1 cellular context compared by ENCODE assay signal in genomic region chr3:72388644-72389043, GRCh38.
TF ChIP-seq lines count a peak whose summit lies in the region.

No MANE protein-coding gene starts in this region.

TF ChIP-seq in K562, 482 proteins besides CTCF, POLR2A, EP300 and RAD21 (continued from another document):
- no peak for TF ChIP-seq USF1 (CRISPR knock-in tag; IDR thresholded peaks at IDR 0.05)
- no peak for TF ChIP-seq TEAD2 (tag; IDR thresholded peaks at IDR 0.05)
- no peak for TF ChIP-seq ZNF408 (CRISPR knock-in tag; IDR thresholded peaks at IDR 0.05; ENCODE audit: low read depth)
- TF ChIP-seq MEF2D (tag; conservative IDR thresholded peaks at IDR 0.05; ENCODE audit: low read depth) = no peak
- TF ChIP-seq, protein P1, sequence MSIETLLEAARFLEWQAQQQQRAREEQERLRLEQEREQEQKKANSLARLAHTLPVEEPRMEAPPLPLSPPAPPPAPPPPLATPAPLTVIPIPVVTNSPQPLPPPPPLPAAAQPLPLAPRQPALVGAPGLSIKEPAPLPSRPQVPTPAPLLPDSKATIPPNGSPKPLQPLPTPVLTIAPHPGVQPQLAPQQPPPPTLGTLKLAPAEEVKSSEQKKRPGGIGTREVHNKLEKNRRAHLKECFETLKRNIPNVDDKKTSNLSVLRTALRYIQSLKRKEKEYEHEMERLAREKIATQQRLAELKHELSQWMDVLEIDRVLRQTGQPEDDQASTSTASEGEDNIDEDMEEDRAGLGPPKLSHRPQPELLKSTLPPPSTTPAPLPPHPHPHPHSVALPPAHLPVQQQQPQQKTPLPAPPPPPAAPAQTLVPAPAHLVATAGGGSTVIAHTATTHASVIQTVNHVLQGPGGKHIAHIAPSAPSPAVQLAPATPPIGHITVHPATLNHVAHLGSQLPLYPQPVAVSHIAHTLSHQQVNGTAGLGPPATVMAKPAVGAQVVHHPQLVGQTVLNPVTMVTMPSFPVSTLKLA (conservative IDR thresholded peaks at IDR 0.05) = no peak
- no peak for TF ChIP-seq BRD4 (IDR thresholded peaks at IDR 0.05)
- TF ChIP-seq ZNF134 (CRISPR knock-in tag; conservative IDR thresholded peaks at IDR 0.05) = no peak
- TF ChIP-seq, protein P2, sequence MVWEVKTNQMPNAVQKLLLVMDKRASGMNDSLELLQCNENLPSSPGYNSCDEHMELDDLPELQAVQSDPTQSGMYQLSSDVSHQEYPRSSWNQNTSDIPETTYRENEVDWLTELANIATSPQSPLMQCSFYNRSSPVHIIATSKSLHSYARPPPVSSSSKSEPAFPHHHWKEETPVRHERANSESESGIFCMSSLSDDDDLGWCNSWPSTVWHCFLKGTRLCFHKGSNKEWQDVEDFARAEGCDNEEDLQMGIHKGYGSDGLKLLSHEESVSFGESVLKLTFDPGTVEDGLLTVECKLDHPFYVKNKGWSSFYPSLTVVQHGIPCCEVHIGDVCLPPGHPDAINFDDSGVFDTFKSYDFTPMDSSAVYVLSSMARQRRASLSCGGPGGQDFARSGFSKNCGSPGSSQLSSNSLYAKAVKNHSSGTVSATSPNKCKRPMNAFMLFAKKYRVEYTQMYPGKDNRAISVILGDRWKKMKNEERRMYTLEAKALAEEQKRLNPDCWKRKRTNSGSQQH (CRISPR knock-in tag; IDR thresholded peaks at IDR 0.05) = no peak
- no peak for TF ChIP-seq WHSC1 (IDR thresholded peaks at IDR 0.05; ENCODE audit: low read length)
- no peak for TF ChIP-seq EWSR1 (IDR thresholded peaks at IDR 0.05; ENCODE audit: borderline replicate concordance, low read depth, partially characterized antibody)
- TF ChIP-seq, protein P3, sequence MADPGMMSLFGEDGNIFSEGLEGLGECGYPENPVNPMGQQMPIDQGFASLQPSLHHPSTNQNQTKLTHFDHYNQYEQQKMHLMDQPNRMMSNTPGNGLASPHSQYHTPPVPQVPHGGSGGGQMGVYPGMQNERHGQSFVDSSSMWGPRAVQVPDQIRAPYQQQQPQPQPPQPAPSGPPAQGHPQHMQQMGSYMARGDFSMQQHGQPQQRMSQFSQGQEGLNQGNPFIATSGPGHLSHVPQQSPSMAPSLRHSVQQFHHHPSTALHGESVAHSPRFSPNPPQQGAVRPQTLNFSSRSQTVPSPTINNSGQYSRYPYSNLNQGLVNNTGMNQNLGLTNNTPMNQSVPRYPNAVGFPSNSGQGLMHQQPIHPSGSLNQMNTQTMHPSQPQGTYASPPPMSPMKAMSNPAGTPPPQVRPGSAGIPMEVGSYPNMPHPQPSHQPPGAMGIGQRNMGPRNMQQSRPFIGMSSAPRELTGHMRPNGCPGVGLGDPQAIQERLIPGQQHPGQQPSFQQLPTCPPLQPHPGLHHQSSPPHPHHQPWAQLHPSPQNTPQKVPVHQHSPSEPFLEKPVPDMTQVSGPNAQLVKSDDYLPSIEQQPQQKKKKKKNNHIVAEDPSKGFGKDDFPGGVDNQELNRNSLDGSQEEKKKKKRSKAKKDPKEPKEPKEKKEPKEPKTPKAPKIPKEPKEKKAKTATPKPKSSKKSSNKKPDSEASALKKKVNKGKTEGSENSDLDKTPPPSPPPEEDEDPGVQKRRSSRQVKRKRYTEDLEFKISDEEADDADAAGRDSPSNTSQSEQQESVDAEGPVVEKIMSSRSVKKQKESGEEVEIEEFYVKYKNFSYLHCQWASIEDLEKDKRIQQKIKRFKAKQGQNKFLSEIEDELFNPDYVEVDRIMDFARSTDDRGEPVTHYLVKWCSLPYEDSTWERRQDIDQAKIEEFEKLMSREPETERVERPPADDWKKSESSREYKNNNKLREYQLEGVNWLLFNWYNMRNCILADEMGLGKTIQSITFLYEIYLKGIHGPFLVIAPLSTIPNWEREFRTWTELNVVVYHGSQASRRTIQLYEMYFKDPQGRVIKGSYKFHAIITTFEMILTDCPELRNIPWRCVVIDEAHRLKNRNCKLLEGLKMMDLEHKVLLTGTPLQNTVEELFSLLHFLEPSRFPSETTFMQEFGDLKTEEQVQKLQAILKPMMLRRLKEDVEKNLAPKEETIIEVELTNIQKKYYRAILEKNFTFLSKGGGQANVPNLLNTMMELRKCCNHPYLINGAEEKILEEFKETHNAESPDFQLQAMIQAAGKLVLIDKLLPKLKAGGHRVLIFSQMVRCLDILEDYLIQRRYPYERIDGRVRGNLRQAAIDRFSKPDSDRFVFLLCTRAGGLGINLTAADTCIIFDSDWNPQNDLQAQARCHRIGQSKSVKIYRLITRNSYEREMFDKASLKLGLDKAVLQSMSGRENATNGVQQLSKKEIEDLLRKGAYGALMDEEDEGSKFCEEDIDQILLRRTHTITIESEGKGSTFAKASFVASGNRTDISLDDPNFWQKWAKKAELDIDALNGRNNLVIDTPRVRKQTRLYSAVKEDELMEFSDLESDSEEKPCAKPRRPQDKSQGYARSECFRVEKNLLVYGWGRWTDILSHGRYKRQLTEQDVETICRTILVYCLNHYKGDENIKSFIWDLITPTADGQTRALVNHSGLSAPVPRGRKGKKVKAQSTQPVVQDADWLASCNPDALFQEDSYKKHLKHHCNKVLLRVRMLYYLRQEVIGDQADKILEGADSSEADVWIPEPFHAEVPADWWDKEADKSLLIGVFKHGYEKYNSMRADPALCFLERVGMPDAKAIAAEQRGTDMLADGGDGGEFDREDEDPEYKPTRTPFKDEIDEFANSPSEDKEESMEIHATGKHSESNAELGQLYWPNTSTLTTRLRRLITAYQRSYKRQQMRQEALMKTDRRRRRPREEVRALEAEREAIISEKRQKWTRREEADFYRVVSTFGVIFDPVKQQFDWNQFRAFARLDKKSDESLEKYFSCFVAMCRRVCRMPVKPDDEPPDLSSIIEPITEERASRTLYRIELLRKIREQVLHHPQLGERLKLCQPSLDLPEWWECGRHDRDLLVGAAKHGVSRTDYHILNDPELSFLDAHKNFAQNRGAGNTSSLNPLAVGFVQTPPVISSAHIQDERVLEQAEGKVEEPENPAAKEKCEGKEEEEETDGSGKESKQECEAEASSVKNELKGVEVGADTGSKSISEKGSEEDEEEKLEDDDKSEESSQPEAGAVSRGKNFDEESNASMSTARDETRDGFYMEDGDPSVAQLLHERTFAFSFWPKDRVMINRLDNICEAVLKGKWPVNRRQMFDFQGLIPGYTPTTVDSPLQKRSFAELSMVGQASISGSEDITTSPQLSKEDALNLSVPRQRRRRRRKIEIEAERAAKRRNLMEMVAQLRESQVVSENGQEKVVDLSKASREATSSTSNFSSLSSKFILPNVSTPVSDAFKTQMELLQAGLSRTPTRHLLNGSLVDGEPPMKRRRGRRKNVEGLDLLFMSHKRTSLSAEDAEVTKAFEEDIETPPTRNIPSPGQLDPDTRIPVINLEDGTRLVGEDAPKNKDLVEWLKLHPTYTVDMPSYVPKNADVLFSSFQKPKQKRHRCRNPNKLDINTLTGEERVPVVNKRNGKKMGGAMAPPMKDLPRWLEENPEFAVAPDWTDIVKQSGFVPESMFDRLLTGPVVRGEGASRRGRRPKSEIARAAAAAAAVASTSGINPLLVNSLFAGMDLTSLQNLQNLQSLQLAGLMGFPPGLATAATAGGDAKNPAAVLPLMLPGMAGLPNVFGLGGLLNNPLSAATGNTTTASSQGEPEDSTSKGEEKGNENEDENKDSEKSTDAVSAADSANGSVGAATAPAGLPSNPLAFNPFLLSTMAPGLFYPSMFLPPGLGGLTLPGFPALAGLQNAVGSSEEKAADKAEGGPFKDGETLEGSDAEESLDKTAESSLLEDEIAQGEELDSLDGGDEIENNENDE (IDR thresholded peaks at IDR 0.05; ENCODE audit: low read depth, low read length) = no peak
- TF ChIP-seq ZNF551 (CRISPR knock-in tag; IDR thresholded peaks at IDR 0.05) = no peak
- no peak for TF ChIP-seq PURB (CRISPR knock-in tag; IDR thresholded peaks at IDR 0.05; ENCODE audit: low read depth)
- TF ChIP-seq FOXJ2 (tag; IDR thresholded peaks at IDR 0.05) = no peak
- TF ChIP-seq NBN (IDR thresholded peaks at IDR 0.05; ENCODE audit: low read depth) = no peak
- no peak for TF ChIP-seq GABPB2 (CRISPR knock-in tag; conservative IDR thresholded peaks at IDR 0.05)
- no peak for TF ChIP-seq TAF15 (IDR thresholded peaks at IDR 0.05; ENCODE audit: low read depth, low read length)
